Comparison of ENCODE assay signal across 9 cellular contexts in the genomic region with DNA sequence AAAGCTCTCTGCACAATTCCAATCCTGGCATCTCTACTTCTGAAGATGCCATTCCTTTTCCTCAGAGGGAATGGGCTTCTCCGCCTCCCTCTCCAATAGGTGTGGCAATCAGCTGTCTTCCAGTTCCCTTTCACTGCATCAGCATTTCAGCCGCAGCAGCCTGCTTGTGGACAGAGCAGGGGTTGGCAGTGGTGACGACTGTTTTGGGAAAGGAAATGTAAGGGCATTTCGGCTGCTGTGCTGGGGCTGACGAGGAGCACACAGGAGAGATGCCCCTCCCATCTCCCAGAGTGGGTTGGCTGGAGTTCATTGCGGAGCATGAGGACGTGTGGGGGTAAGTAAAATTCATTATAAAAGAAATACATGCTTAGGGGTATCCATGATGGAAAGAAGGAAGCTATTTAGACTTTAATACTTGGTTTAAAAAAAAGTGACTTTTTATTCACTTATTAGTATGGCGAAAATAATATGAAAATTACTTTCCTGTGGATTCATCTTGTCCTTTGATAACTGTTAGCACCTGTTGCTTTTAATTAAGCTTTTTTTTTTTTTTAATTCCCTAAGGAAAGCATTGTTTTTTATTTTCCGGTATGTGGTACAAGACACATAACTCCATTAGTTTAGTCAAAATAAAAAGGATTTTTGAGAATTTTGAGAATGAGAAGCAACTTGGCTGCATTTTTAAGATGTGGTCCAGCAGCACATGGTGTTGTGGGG. TPM values are rescaled to one million over a fixed set of nuclear protein-coding genes. Genes with fewer than 3 reads are reported as not detected.
A peak's percentile ranks its signal among the peaks of the same experiment; 100 is the strongest.
DNase-seq lines count a peak whose midpoint lies in the region; ATAC-seq and TF ChIP-seq lines count a peak whose summit lies in the region.
"Had no signal": no experiment of that assay in that cellular context is flagged by ENCODE, and none has a peak within 500 bp of the region (broad histone marks: within the 10 kb centered on the region; RNA-seq: fewer than 3 reads in every experiment).

A gene with protein sequence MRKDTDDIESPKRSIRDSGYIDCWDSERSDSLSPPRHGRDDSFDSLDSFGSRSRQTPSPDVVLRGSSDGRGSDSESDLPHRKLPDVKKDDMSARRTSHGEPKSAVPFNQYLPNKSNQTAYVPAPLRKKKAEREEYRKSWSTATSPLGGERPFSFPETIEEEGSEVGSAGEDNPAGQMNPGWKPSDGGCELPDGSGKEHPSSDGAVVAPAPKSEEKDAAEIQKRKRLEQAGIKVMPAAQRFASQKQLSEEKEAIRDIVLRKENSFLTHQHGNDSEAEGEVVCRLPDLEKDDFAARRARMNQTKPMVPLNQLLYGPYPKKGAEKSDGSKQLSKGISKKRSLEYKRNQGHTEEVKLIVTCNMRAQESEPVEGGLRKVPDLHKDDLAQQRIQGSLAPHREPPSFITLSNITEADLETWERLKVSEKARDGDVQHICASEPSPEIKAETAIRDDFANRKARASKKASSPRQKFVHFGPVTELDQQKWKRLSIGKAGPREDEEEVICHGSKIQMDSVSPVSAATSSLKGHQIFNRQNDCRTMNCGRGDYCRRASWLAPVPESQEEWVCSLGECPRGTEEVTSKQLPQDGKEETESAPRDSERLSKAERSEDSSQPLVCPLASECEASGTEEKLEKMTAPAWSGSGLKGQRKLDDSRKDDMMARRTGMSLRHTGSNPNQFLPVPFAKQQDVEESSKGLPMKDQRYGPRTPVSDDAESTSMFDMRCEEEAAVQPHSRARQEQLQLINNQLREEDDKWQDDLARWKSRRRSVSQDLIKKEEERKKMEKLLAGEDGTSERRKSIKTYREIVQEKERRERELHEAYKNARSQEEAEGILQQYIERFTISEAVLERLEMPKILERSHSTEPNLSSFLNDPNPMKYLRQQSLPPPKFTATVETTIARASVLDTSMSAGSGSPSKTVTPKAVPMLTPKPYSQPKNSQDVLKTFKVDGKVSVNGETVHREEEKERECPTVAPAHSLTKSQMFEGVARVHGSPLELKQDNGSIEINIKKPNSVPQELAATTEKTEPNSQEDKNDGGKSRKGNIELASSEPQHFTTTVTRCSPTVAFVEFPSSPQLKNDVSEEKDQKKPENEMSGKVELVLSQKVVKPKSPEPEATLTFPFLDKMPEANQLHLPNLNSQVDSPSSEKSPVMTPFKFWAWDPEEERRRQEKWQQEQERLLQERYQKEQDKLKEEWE (N-terminal part only) (plus strand): TSS at position 141 of the 717 bp plus-strand sequence. CDS start 67,839 bp downstream, outside the sequence.

- no peaks in the 10 kb centered on the region for H3K27me3 Mint-ChIP-seq in neural crest cell (ENCODE audit: low read depth)

- H3K4me3 Mint-ChIP-seq in neural crest cell: no peak within 1 kb of the TSS

- H3K9me3 Mint-ChIP-seq in neural crest cell: no peaks in the 10 kb centered on the region

- DNase-seq in RWPE2 (ENCODE audit: low spot score) (no peak), glomerular endothelial cell (ENCODE audit: extremely low read depth, low read depth, low spot score) (no peak), neural crest cell (ENCODE audit: low read depth, low spot score) (no peak), aorta (peak; percentile 87 to 91), hepatic stellate cell (ENCODE audit: low spot score) (no peak), DMS79 treated with DMSO at 0.1 percent for 48 hours (lab: John Stamatoyannopoulos, UW) (no peak)
- DNase-seq: activated effector memory CD4-positive, alpha-beta T cell treated with Interleukin-2 at 50 U/mL for 16 hours had no signal

- TF ChIP-seq CTCF in RWPE2 (IDR thresholded peaks at IDR 0.05; ENCODE audit: poor library complexity, severe bottlenecking): no peak
- no peak for TF ChIP-seq CTCF in neural crest cell (conservative IDR thresholded peaks at IDR 0.05)

- H3K9me3 ChIP-seq in RWPE2 (ENCODE audit: severe bottlenecking) (no peaks in the 10 kb centered on the region), aorta (ENCODE audit: control insufficient read depth, low read length) (no peaks in the 10 kb centered on the region)

- peaks cover 12% of the 10 kb centered on the region for H3K4me1 Mint-ChIP-seq in neural crest cell

- intact Hi-C loops in aorta (cut with DNase I): loop anchor here (2.0 to 5.0 kb wide), 3 partner anchors 89 to 176 kb away; no protein-coding TSS in a partner anchor

- H3K4me1 ChIP-seq in RWPE2 (ENCODE audit: insufficient read depth, poor library complexity, severe bottlenecking) (peaks cover 51% of the 10 kb centered on the region), aorta (ENCODE audit: control insufficient read depth in 1 of 2, insufficient read depth in 2 of 2, low read length in 2 of 2) (peaks cover 11 to 15% of the 10 kb centered on the region in 2 donors)

- no peak within 1 kb of the TSS for H3K27ac Mint-ChIP-seq in neural crest cell (ENCODE audit: unreplicated experiment)

- H3K27ac ChIP-seq in RWPE2 (ENCODE audit: poor library complexity, severe bottlenecking) (peak within 1 kb of the TSS; percentile 86), aorta (ENCODE audit: low read depth in 1 of 2, low read length in 2 of 2) (peak within 1 kb of the TSS; percentile 63 to 93)

- H3K4me3 ChIP-seq in RWPE2 (ENCODE audit: severe bottlenecking) (no peak within 1 kb of the TSS), aorta (ENCODE audit: low read length in 2 of 2) (peak within 1 kb of the TSS in 1 of 2 donors; percentile 63)

- WGBS in aorta, 2 donors: 13% methylated on average over 9 of the region's 9 CpGs

- no peaks in the 10 kb centered on the region for H3K36me3 Mint-ChIP-seq in neural crest cell (ENCODE audit: low read depth)

- peaks cover 3% of the 10 kb centered on the region; the same call in 1 of the 2 replicates for H3K36me3 ChIP-seq in RWPE2 (ENCODE audit: low read depth)
- H3K36me3 ChIP-seq in aorta (ENCODE audit: control insufficient read depth in 1 of 2, insufficient read depth in 2 of 2, low read length in 1 of 2): no peaks in the 10 kb centered on the region

- no peaks in the 10 kb centered on the region for H3K27me3 ChIP-seq in RWPE2 (ENCODE audit: insufficient read depth, poor library complexity, severe bottlenecking)
- H3K27me3 ChIP-seq in aorta (ENCODE audit: control insufficient read depth in 1 of 2, insufficient read depth in 2 of 2, low read length in 1 of 2): no peaks in the 10 kb centered on the region

- ATAC-seq in RWPE2 (ENCODE audit: low read depth) (no peak), aorta (ENCODE audit: low FRiP score) (peak; percentile 78), HG03045 (IDR thresholded peaks at IDR 0.05; ENCODE audit: unreplicated experiment) (no peak)
- ATAC-seq: SK-N-SH treated with all-trans-retinoic acid at 6 μM for 48 hours had no signal

RNA-seq across cellular contexts. Expression of the gene that starts here (rescaled TPM):
- total RNA-seq in glomerular endothelial cell: 39.6 and 66.2 TPM in 2 replicates
- total RNA-seq in neural crest cell: 15.1 and 17.3 TPM in 2 replicates
- total RNA-seq in aorta: 100 to 1,000 TPM; 177 to 191 TPM
- polyA plus RNA-seq in aorta: 10 to 100 TPM; 31.7 to 40.5 TPM

Comparison
In these comparisons a context has a peak if more than half of its experiments do, and no peak if none do; other contexts are left out.
1. DNase-seq: peak in aorta (2 of 2); none in RWPE2 (single experiment), glomerular endothelial cell (single experiment), neural crest cell (single experiment), hepatic stellate cell (single experiment) and DMS79 treated with DMSO at 0.1 percent for 48 hours (single experiment).